Comparison of ENCODE assay signal across 26 cellular contexts in genomic region chr7:75743455-75743859, GRCh38. TPM values are rescaled to one million over a fixed set of nuclear protein-coding genes. Genes with fewer than 3 reads are reported as not detected.
A peak's percentile ranks its signal among the peaks of the same experiment; 100 is the strongest.
DNase-seq lines count a peak whose midpoint lies in the region; ATAC-seq and TF ChIP-seq lines count a peak whose summit lies in the region.
"Had no signal": no experiment of that assay in that cellular context is flagged by ENCODE, and none has a peak within 500 bp of the region (broad histone marks: within the 10 kb centered on the region; RNA-seq: fewer than 3 reads in every experiment).

No MANE protein-coding gene starts in this region.

- ATAC-seq in CD4-positive, alpha-beta T cell (ENCODE audit: poor library complexity) = no peak
- ATAC-seq in HG02610 (IDR thresholded peaks at IDR 0.05; ENCODE audit: unreplicated experiment) = no peak
- ATAC-seq: natural killer cell; stimulated activated naive B cell treated with anti-CD40 and anti-IgM and Interleukin-4, amounts not matched to agents 10 μg/mL and 1 μg/mL and 100 μg/mL, for 72 hours had no signal

- H4K20me1 ChIP-seq in osteoblast (ENCODE audit: insufficient read depth, low read length) = no peaks in the 10 kb centered on the region

- H3K27me3 ChIP-seq in CD4-positive, alpha-beta T cell (ENCODE audit: control insufficient read depth, insufficient read depth, low read length) = no peaks in the 10 kb centered on the region
- H3K27me3 ChIP-seq in osteoblast (ENCODE audit: insufficient read depth, low read length) = no peaks in the 10 kb centered on the region
- H3K27me3 ChIP-seq: testis had no signal

- H2AFZ ChIP-seq in osteoblast (ENCODE audit: low read length) = no peak overlapping the region

- H3K4me3 Mint-ChIP-seq in CD4-positive, alpha-beta T cell = peak overlapping the region; percentile 3
- H3K4me3 Mint-ChIP-seq: activated B cell treated with CpG ODN at 0.5 μM for 24 hours; activated naive CD8-positive, alpha-beta T cell treated with anti-CD3 and anti-CD28 coated beads, Interleukin-2, amount 10 ng/mL, durations not matched to agents 7 days and 5 days; endodermal cell; mesothelial cell of epicardium; natural killer cell; stimulated activated naive B cell treated with anti-CD40 and anti-IgM and Interleukin-4, amounts not matched to agents 10 μg/mL and 1 μg/mL and 100 μg/mL, for 72 hours; T-helper 2 cell treated with Interferon-gamma antibody and Interleukin-4, amounts not matched to agents 5 μg/mL and 100 μg/mL, for 36 hours had no signal

- H3K27ac ChIP-seq in CD4-positive, alpha-beta T cell (ENCODE audit: low read depth, low read length) = no peak overlapping the region
- no peak overlapping the region for H3K27ac ChIP-seq in osteoblast (ENCODE audit: low read depth, low read length)
- H3K27ac ChIP-seq: RWPE1, testis had no signal

- H3K36me3 ChIP-seq in osteoblast (ENCODE audit: insufficient read depth, low read length) = no peaks in the 10 kb centered on the region

- H3K9me3 ChIP-seq in CD4-positive, alpha-beta T cell (ENCODE audit: control insufficient read depth, low read length) = no peaks in the 10 kb centered on the region
- H3K9me3 ChIP-seq in osteoblast (ENCODE audit: low read depth, low read length) = no peaks in the 10 kb centered on the region
- H3K9me3 ChIP-seq: testis had no signal

- H3K79me2 ChIP-seq in osteoblast (ENCODE audit: insufficient read depth, low read length) = peaks cover 2% of the 10 kb centered on the region

- no peaks in the 10 kb centered on the region for H3K9me3 Mint-ChIP-seq in CD4-positive, alpha-beta T cell
- H3K9me3 Mint-ChIP-seq: activated B cell treated with CpG ODN at 0.5 μM for 24 hours; activated naive CD8-positive, alpha-beta T cell treated with anti-CD3 and anti-CD28 coated beads, Interleukin-2, amount 10 ng/mL, durations not matched to agents 7 days and 5 days; activated T-helper 2 cell treated with anti-CD3 and anti-CD28 coated beads, Interferon-gamma antibody, Interleukin-2, Interleukin-4, amounts not matched to agents 10 μg/mL and 5 μg/mL and 100 μg/mL, durations not matched to agents 14 hours and 24 hours and 36 hours; endodermal cell; mesothelial cell of epicardium; natural killer cell; T-helper 2 cell treated with Interferon-gamma antibody and Interleukin-4, amounts not matched to agents 5 μg/mL and 100 μg/mL, for 36 hours had no signal

- DNase-seq in CD4-positive, alpha-beta T cell = no peak
- DNase-seq in brain pericyte (ENCODE audit: low read depth, low spot score) (peak; percentile 58), myocyte (ENCODE audit: low read depth) (peak; percentile 67), osteoblast (ENCODE audit: insufficient read length, low spot score, missing footprints) (no peak), OCI-M2 (lab: John Stamatoyannopoulos, UW; ENCODE audit: unreplicated experiment) (no peak), DMS153 (lab: John Stamatoyannopoulos, UW) (no peak)
- DNase-seq: activated B cell treated with CpG ODN at 0.5 μM for 24 hours; activated CD4-positive, alpha-beta T cell treated with anti-CD3 and anti-CD28 coated beads, Interleukin-2, amount 50 U/mL, for 4 hours; activated CD8-positive, alpha-beta memory T cell treated with anti-CD3 and anti-CD28 coated beads, Interleukin-2, amount 50 U/mL, for 48 hours; activated naive CD8-positive, alpha-beta T cell treated with anti-CD3 and anti-CD28 coated beads, Interleukin-2, amount 10 ng/mL, durations not matched to agents 7 days and 5 days; DMS53; endodermal cell; GDM1; natural killer cell; NCI-H2107; NCI-H510A treated with DMSO at 0.1 percent for 48 hours; stimulated activated CD4-positive, alpha-beta T cell treated with anti-CD3 and anti-CD28 coated beads, Interleukin-2, amount 100 ng/mL, for 24 hours; stimulated activated naive B cell treated with anti-CD40 and anti-IgM and Interleukin-4, amounts not matched to agents 10 μg/mL and 1 μg/mL and 100 μg/mL, for 72 hours; testis had no signal

- peaks cover 4% of the 10 kb centered on the region for H3K36me3 Mint-ChIP-seq in CD4-positive, alpha-beta T cell (ENCODE audit: low read depth)
- H3K36me3 Mint-ChIP-seq: activated naive CD8-positive, alpha-beta T cell treated with anti-CD3 and anti-CD28 coated beads, Interleukin-2, amount 10 ng/mL, durations not matched to agents 7 days and 5 days; mesothelial cell of epicardium; natural killer cell; stimulated activated naive B cell treated with anti-CD40 and anti-IgM and Interleukin-4, amounts not matched to agents 10 μg/mL and 1 μg/mL and 100 μg/mL, for 72 hours had no signal

- peaks cover 6% of the 10 kb centered on the region for H3K4me1 Mint-ChIP-seq in CD4-positive, alpha-beta T cell (ENCODE audit: low read depth)

- H3K4me3 ChIP-seq in osteoblast (ENCODE audit: insufficient read depth, low read length) = no peak overlapping the region
- H3K4me3 ChIP-seq: testis had no signal

- no peaks in the 10 kb centered on the region for H3K27me3 Mint-ChIP-seq in CD4-positive, alpha-beta T cell
- H3K27me3 Mint-ChIP-seq: activated B cell treated with CpG ODN at 0.5 μM for 24 hours; stimulated activated naive B cell treated with anti-CD40 and anti-IgM and Interleukin-4, amounts not matched to agents 10 μg/mL and 1 μg/mL and 100 μg/mL, for 72 hours had no signal

- no peak for TF ChIP-seq EP300 in Ishikawa (IDR thresholded peaks at IDR 0.05; ENCODE audit: borderline replicate concordance)

- no peak overlapping the region for H3K27ac Mint-ChIP-seq in CD4-positive, alpha-beta T cell
- H3K27ac Mint-ChIP-seq: activated B cell treated with CpG ODN at 0.5 μM for 24 hours; activated naive CD8-positive, alpha-beta T cell treated with anti-CD3 and anti-CD28 coated beads, Interleukin-2, amount 10 ng/mL, durations not matched to agents 7 days and 5 days; activated T-helper 2 cell treated with anti-CD3 and anti-CD28 coated beads, Interferon-gamma antibody, Interleukin-2, Interleukin-4, amounts not matched to agents 10 μg/mL and 5 μg/mL and 100 μg/mL, durations not matched to agents 14 hours and 24 hours and 36 hours; endodermal cell; mesothelial cell of epicardium; natural killer cell; stimulated activated naive B cell treated with anti-CD40 and anti-IgM and Interleukin-4, amounts not matched to agents 10 μg/mL and 1 μg/mL and 100 μg/mL, for 72 hours; T-helper 2 cell treated with Interferon-gamma antibody and Interleukin-4, amounts not matched to agents 5 μg/mL and 100 μg/mL, for 36 hours had no signal

- intact Hi-C loops in CD4-positive, alpha-beta T cell (cut with DNase I, micrococcal nuclease) = no loop called here

- CTCF ChIA-PET in CD4-positive, alpha-beta T cell (lab: Charles Lee) = no interaction called here

- H3K4me2 ChIP-seq in osteoblast (ENCODE audit: insufficient read depth, low read length) = no peak overlapping the region

- POLR2A ChIA-PET in CD4-positive, alpha-beta T cell (lab: Charles Lee) = no interaction called here

- TF ChIP-seq CTCF in CD4-positive, alpha-beta T cell (IDR thresholded peaks at IDR 0.05) = no peak
- no peak for TF ChIP-seq CTCF in osteoblast (IDR thresholded peaks at IDR 0.05; ENCODE audit: extremely low read depth, low read depth, low read length)

- no peaks in the 10 kb centered on the region for H3K4me1 ChIP-seq in osteoblast (ENCODE audit: insufficient read depth, low read length)

- TF ChIP-seq RAD21 in Ishikawa (IDR thresholded peaks at IDR 0.05; ENCODE audit: low read depth) = no peak

TF ChIP-seq in Ishikawa, 13 proteins besides CTCF, POLR2A, EP300 and RAD21 (continues in another document):
- no peak for TF ChIP-seq CREB1 (IDR thresholded peaks at IDR 0.05; ENCODE audit: low read depth)
- TF ChIP-seq NFIC (IDR thresholded peaks at IDR 0.05) = peak; percentile 67
- TF ChIP-seq USF1 (IDR thresholded peaks at IDR 0.05) = no peak
- no peak for TF ChIP-seq FOXM1 (IDR thresholded peaks at IDR 0.05; ENCODE audit: borderline replicate concordance, low read depth)
- no peak for TF ChIP-seq ZBTB7A (IDR thresholded peaks at IDR 0.05; ENCODE audit: low read depth)
- TF ChIP-seq, protein P1, sequence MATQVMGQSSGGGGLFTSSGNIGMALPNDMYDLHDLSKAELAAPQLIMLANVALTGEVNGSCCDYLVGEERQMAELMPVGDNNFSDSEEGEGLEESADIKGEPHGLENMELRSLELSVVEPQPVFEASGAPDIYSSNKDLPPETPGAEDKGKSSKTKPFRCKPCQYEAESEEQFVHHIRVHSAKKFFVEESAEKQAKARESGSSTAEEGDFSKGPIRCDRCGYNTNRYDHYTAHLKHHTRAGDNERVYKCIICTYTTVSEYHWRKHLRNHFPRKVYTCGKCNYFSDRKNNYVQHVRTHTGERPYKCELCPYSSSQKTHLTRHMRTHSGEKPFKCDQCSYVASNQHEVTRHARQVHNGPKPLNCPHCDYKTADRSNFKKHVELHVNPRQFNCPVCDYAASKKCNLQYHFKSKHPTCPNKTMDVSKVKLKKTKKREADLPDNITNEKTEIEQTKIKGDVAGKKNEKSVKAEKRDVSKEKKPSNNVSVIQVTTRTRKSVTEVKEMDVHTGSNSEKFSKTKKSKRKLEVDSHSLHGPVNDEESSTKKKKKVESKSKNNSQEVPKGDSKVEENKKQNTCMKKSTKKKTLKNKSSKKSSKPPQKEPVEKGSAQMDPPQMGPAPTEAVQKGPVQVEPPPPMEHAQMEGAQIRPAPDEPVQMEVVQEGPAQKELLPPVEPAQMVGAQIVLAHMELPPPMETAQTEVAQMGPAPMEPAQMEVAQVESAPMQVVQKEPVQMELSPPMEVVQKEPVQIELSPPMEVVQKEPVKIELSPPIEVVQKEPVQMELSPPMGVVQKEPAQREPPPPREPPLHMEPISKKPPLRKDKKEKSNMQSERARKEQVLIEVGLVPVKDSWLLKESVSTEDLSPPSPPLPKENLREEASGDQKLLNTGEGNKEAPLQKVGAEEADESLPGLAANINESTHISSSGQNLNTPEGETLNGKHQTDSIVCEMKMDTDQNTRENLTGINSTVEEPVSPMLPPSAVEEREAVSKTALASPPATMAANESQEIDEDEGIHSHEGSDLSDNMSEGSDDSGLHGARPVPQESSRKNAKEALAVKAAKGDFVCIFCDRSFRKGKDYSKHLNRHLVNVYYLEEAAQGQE (IDR thresholded peaks at IDR 0.05; ENCODE audit: low read depth) = no peak
- no peak for TF ChIP-seq EGR1 (IDR thresholded peaks at IDR 0.05)
- TF ChIP-seq TCF12 (IDR thresholded peaks at IDR 0.05; ENCODE audit: low read depth) = 0 out of 2 replicates have a peak, but pooled peaks have one; percentile 14
- TF ChIP-seq TAF1 (IDR thresholded peaks at IDR 0.05; ENCODE audit: low read depth) = no peak
- no peak for TF ChIP-seq TEAD4 (IDR thresholded peaks at IDR 0.05)

RNA-seq across cellular contexts. Expression of gene HIP1, which starts 4.7 kb away (rescaled TPM):
- total RNA-seq in CD4-positive, alpha-beta T cell = 1 to 10 TPM; 1.5 to 1.7 TPM
- total RNA-seq in myocyte = 26.7 and 59.5 TPM in 2 replicates
- polyA plus RNA-seq in myocyte (2012) = 12.0 TPM
- total RNA-seq in osteoblast = 24.2 and 25.7 TPM in 2 replicates

RNA-seq across cellular contexts. Expression of gene CCL26, which starts 28.6 kb away (rescaled TPM):
- not detected for total RNA-seq in CD4-positive, alpha-beta T cell
- not detected in 2 replicates for total RNA-seq in myocyte
- polyA plus RNA-seq in myocyte (2012) = 0.98 TPM
- 1.1 and 1.5 TPM in 2 replicates for total RNA-seq in osteoblast
- total RNA-seq: activated B cell treated with CpG ODN at 0.5 μM for 24 hours; activated naive CD8-positive, alpha-beta T cell treated with anti-CD3 and anti-CD28 coated beads, Interleukin-2, amount 10 ng/mL, durations not matched to agents 7 days and 5 days; HT1080; mesothelial cell of epicardium; natural killer cell had no signal

Comparison
In these comparisons a context has a peak if more than half of its experiments do, and no peak if none do; other contexts are left out.
1. DNase-seq: peak in brain pericyte (single experiment) and myocyte (single experiment); none in CD4-positive, alpha-beta T cell (0 of 10), osteoblast (single experiment), OCI-M2 (single experiment) and DMS153 (single experiment).